1 cellular context compared by ENCODE assay signal in the genomic region with DNA sequence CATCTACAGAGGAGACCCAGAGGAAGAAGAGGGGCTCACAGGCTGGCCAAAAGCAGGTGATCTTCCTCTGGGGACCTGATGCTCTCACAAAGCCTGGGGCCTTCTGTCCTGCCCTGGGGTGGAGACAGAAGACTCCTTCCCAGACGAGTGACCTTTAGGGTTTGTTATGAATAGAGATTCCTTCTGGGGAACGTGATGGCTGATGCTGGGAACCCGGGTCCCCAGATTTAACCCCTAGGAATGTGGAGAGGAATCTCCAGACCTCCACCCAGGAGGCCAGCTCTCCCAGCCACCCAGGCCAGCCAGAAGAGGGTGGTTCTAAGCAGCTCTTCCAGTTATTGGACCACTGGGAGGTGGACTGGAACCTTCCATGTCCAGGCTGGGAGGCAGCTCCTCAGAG.
TF ChIP-seq lines count a peak whose summit lies in the region.

No MANE protein-coding gene starts in this region.

TF ChIP-seq in IMR-90, 13 proteins besides CTCF, POLR2A, EP300 and RAD21:
- TF ChIP-seq NFE2L2 (IDR thresholded peaks at IDR 0.05; ENCODE audit: low read depth, low read length) = no peak
- TF ChIP-seq, protein P1, sequence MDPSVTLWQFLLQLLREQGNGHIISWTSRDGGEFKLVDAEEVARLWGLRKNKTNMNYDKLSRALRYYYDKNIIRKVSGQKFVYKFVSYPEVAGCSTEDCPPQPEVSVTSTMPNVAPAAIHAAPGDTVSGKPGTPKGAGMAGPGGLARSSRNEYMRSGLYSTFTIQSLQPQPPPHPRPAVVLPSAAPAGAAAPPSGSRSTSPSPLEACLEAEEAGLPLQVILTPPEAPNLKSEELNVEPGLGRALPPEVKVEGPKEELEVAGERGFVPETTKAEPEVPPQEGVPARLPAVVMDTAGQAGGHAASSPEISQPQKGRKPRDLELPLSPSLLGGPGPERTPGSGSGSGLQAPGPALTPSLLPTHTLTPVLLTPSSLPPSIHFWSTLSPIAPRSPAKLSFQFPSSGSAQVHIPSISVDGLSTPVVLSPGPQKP (IDR thresholded peaks at IDR 0.05; ENCODE audit: borderline replicate concordance, low read depth, low read length) = no peak
- no peak for TF ChIP-seq BHLHE40 (IDR thresholded peaks at IDR 0.05; ENCODE audit: low read depth, low read length)
- TF ChIP-seq RFX5 (IDR thresholded peaks at IDR 0.05; ENCODE audit: low read depth, low read length) = no peak
- no peak for TF ChIP-seq CEBPB (IDR thresholded peaks at IDR 0.05; ENCODE audit: low read depth, low read length)
- TF ChIP-seq, protein P2, sequence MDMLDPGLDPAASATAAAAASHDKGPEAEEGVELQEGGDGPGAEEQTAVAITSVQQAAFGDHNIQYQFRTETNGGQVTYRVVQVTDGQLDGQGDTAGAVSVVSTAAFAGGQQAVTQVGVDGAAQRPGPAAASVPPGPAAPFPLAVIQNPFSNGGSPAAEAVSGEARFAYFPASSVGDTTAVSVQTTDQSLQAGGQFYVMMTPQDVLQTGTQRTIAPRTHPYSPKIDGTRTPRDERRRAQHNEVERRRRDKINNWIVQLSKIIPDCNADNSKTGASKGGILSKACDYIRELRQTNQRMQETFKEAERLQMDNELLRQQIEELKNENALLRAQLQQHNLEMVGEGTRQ (IDR thresholded peaks at IDR 0.05; ENCODE audit: low read depth, low read length) = no peak
- no peak for TF ChIP-seq MAFK (IDR thresholded peaks at IDR 0.05; ENCODE audit: low read depth, low read length)
- no peak for TF ChIP-seq MAZ (IDR thresholded peaks at IDR 0.05; ENCODE audit: borderline replicate concordance, low read depth, low read length)
- TF ChIP-seq RCOR1 (IDR thresholded peaks at IDR 0.05; ENCODE audit: insufficient replicate concordance, low read length) = no peak
- no peak for TF ChIP-seq SMC3 (IDR thresholded peaks at IDR 0.05; ENCODE audit: low read depth, low read length)
- TF ChIP-seq CHD1 (IDR thresholded peaks at IDR 0.05; ENCODE audit: low read depth, low read length) = no peak
- TF ChIP-seq FOS (IDR thresholded peaks at IDR 0.05; ENCODE audit: low read depth, low read length) = no peak
- no peak for TF ChIP-seq MXI1 (IDR thresholded peaks at IDR 0.05; ENCODE audit: borderline replicate concordance, low read depth, low read length)
